In the genomic region with DNA sequence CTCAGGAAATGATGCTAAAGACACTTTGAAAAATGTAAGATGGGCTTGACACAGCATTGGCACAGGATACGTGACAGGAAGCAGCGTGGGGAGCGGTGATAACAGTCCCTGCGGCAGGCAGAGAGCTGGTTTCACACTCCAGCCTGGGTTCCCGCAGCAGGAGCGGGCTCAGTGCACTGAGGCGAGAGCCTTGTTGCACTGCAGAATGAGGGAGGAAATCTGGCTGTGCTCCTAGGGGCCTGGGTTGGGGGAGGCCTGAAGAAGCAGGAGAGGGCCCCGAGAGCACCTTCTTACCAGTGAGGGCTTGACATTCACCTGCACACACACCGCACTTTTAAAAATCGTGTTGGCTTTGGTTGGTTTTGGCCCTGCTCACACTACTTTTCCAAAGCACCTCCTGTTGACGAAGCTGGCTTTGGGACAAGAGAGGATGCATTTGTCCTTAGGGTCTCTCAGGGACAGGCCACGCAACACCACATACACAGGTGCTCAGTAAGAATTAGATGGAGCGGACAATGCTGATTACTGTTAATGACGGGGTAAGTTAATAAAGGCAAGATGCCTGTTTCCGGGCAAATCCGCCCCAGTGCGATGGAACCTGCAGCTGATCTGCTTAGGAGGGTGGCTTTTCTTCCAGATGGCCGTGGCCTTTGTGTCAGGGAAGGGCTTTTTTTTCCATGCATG, we compare ENCODE assay signal across 8 cellular contexts. TPM values are rescaled to one million over a fixed set of nuclear protein-coding genes. Genes with fewer than 3 reads are reported as not detected.
DNase-seq lines count a peak whose midpoint lies in the region; ATAC-seq lines count a peak whose summit lies in the region.

No MANE protein-coding gene starts in this region.

- ATAC-seq in left cardiac atrium: peak; percentile 77 to 84
- no peak for ATAC-seq in HG02610 (IDR thresholded peaks at IDR 0.05; ENCODE audit: unreplicated experiment)
- ATAC-seq in GM19397 (IDR thresholded peaks at IDR 0.05; ENCODE audit: unreplicated experiment): no peak

- DNase-seq in Kasumi-1 (lab: John Stamatoyannopoulos, UW): peak; percentile 88 to 89
- peak in 2 of 3 experiments; percentile 11 to 29 for DNase-seq in activated CD8-positive, alpha-beta memory T cell treated with anti-CD3 and anti-CD28 coated beads for 48 hours (ENCODE audit: low read depth in 2 of 3, low spot score in 2 of 3)
- DNase-seq in left cardiac atrium: peak; percentile 63
- peak in 2 of 3 experiments; percentile 7 to 16 for DNase-seq in stimulated activated CD4-positive, alpha-beta T cell treated with anti-CD3 and anti-CD28 coated beads, TNF-alpha, amount 100 ng/mL, for 4 hours (ENCODE audit: low read depth in 3 of 3)
- no peak for DNase-seq in COLO668 (lab: John Stamatoyannopoulos, UW; ENCODE audit: unreplicated experiment)
- no peak for DNase-seq in HPDE6-E6E7 (ENCODE audit: extremely low spot score)

- intact Hi-C loops in left cardiac atrium (cut with DNase I): no loop called here

RNA-seq across cellular contexts. Expression of a gene that starts 49.4 kb away (rescaled TPM):
- 1 to 10 TPM; 8.0 to 9.2 TPM for total RNA-seq in left cardiac atrium

Comparison
In these comparisons a context has a peak if more than half of its experiments do, and no peak if none do; other contexts are left out.
1. DNase-seq: peak in Kasumi-1 (2 of 2), activated CD8-positive, alpha-beta memory T cell treated with anti-CD3 and anti-CD28 coated beads for 48 hours (2 of 3), left cardiac atrium (single experiment) and stimulated activated CD4-positive, alpha-beta T cell treated with anti-CD3 and anti-CD28 coated beads, TNF-alpha, amount 100 ng/mL, for 4 hours (2 of 3); none in COLO668 (single experiment) and HPDE6-E6E7 (single experiment).
2. ATAC-seq: peak in left cardiac atrium (2 of 2); none in HG02610 (single experiment) and GM19397 (single experiment).